15 cellular contexts compared by ENCODE assay signal in genomic region chr7:490461-491291, GRCh38. TPM values are rescaled to one million over a fixed set of nuclear protein-coding genes. Genes with fewer than 3 reads are reported as not detected.
A peak's percentile ranks its signal among the peaks of the same experiment; 100 is the strongest.
DNase-seq lines count a peak whose midpoint lies in the region; ATAC-seq and TF ChIP-seq lines count a peak whose summit lies in the region.
"Had no signal": no experiment of that assay in that cellular context is flagged by ENCODE, and none has a peak within 500 bp of the region (broad histone marks: within the 10 kb centered on the region; RNA-seq: fewer than 3 reads in every experiment).

No MANE protein-coding gene starts in this region.

- no peaks in the 10 kb centered on the region for H3K79me1 ChIP-seq in H9 (ENCODE audit: insufficient read depth, low read depth, low read length, poor library complexity, severe bottlenecking)
- no peaks in the 10 kb centered on the region for H3K79me1 ChIP-seq in mesenchymal stem cell (replicated peaks; ENCODE audit: low read length, poor library complexity, severe bottlenecking)

- H3K4me3 ChIP-seq in mesenchymal stem cell (ENCODE audit: insufficient read depth in 1 of 2, low read depth in 1 of 2, low read length in 2 of 2): no peak overlapping the region
- H3K4me3 ChIP-seq: dorsolateral prefrontal cortex had no signal

- peaks cover 2 to 4% of the 10 kb centered on the region in 2 experiments; a peak in 3 of 4 replicates for H3K4me1 Mint-ChIP-seq in H9
- H3K4me1 Mint-ChIP-seq in mesothelial cell of epicardium: peaks cover 54% of the 10 kb centered on the region

- no peak for TF ChIP-seq CTCF in H9 (conservative IDR thresholded peaks at IDR 0.05)
- no peak for TF ChIP-seq CTCF in mesothelial cell of epicardium (IDR thresholded peaks at IDR 0.05; ENCODE audit: unreplicated experiment)

- no peak overlapping the region for H2AK5ac ChIP-seq in H9 (ENCODE audit: insufficient read length, low read length)
- H2AK5ac ChIP-seq in mesenchymal stem cell (ENCODE audit: low read length, severe bottlenecking): no peak overlapping the region

- H2BK20ac ChIP-seq in H9 (ENCODE audit: low read depth, low read length, poor library complexity, severe bottlenecking): no peak overlapping the region

- H3K4me2 ChIP-seq in H9 (ENCODE audit: insufficient read depth, insufficient read length, low read length) (no peak overlapping the region), mesenchymal stem cell (ENCODE audit: low read length, poor library complexity, severe bottlenecking) (no peak overlapping the region)

- H3K56ac ChIP-seq in H9 (ENCODE audit: insufficient read length, low read depth, low read length): no peak overlapping the region

- no peaks in the 10 kb centered on the region; the same call in 1 of the 2 replicates for H3K27me3 Mint-ChIP-seq in H9 (ENCODE audit: low read depth)
- H3K27me3 Mint-ChIP-seq in mesothelial cell of epicardium (ENCODE audit: low read depth): no peaks in the 10 kb centered on the region

- H4K20me1 ChIP-seq in H9 (ENCODE audit: control insufficient read depth, insufficient read depth, insufficient read length): no peaks in the 10 kb centered on the region

- H3K23me2 ChIP-seq in H9 (ENCODE audit: insufficient read length, low read depth, low read length, poor library complexity, severe bottlenecking): no peaks in the 10 kb centered on the region

- no peak overlapping the region for H3K9ac ChIP-seq in H9 (ENCODE audit: extremely low read depth, insufficient read length, low read length)
- no peak overlapping the region for H3K9ac ChIP-seq in mesenchymal stem cell (ENCODE audit: low read length)

- H3K36me3 ChIP-seq in mesenchymal stem cell (ENCODE audit: control insufficient read depth in 1 of 2, insufficient read depth in 2 of 2, low read depth in 1 of 2, low read length in 2 of 2): peaks cover 0 to 5% of the 10 kb centered on the region in 2 experiments

- ATAC-seq in GM19023 (IDR thresholded peaks at IDR 0.05; ENCODE audit: unreplicated experiment) (no peak), HG03354 (IDR thresholded peaks at IDR 0.05; ENCODE audit: poor library complexity, severe bottlenecking, unreplicated experiment) (no peak)
- ATAC-seq: left lobe of liver, SK-N-SH treated with all-trans-retinoic acid at 6 μM for 48 hours had no signal

- no peak overlapping the region for H4K5ac ChIP-seq in H9 (ENCODE audit: insufficient read length, low read depth, low read length)

- no peak overlapping the region for H4K91ac ChIP-seq in H9 (ENCODE audit: insufficient read length, low read depth, low read length)
- no peak overlapping the region for H4K91ac ChIP-seq in mesenchymal stem cell (ENCODE audit: low read length)

- H3T11ph ChIP-seq in H9 (ENCODE audit: low read length): no peak overlapping the region

- no peaks in the 10 kb centered on the region for H3K9me3 ChIP-seq in H9 (ENCODE audit: control insufficient read depth, low read depth, low read length)
- H3K9me3 ChIP-seq in mesenchymal stem cell (ENCODE audit: control insufficient read depth, low read length): no peaks in the 10 kb centered on the region

- H3K79me2 ChIP-seq in H9 (ENCODE audit: insufficient read depth, low read length): no peaks in the 10 kb centered on the region

- H3K4me3 Mint-ChIP-seq in H9 (no peak overlapping the region), mesothelial cell of epicardium (no peak overlapping the region)

- H2AFZ ChIP-seq in H9 (ENCODE audit: low read length): no peak overlapping the region
- H2AFZ ChIP-seq in mesenchymal stem cell (ENCODE audit: low read depth, low read length): no peak overlapping the region

- H2BK15ac ChIP-seq in H9 (ENCODE audit: low read depth, low read length): no peak overlapping the region
- no peak overlapping the region for H2BK15ac ChIP-seq in mesenchymal stem cell (ENCODE audit: low read depth, poor library complexity, severe bottlenecking)

- peak; percentile 78 for DNase-seq in COLO668 (lab: John Stamatoyannopoulos, UW; ENCODE audit: unreplicated experiment)
- no peak for DNase-seq in H9
- peak; percentile 38 for DNase-seq in RPMI8226
- no peak for DNase-seq in mesothelial cell of epicardium (ENCODE audit: low spot score in 2 of 2, unreplicated experiment in 2 of 2)
- DNase-seq in mesenchymal stem cell: no peak
- DNase-seq in dermis blood vessel endothelial cell: no peak
- DNase-seq: activated CD4-positive, CD25-positive, alpha-beta regulatory T cell treated with anti-CD3 and anti-CD28 coated beads, Interleukin-2, amount 50 U/mL, for 72 hours; NCI-H1092 treated with DMSO at 0.1 percent for 48 hours; NCI-H82; stimulated activated naive CD4-positive, alpha-beta T cell had no signal

- 0 out of 2 replicates have a peak overlapping the region, but pooled peaks have one; percentile 17 for H3K14ac ChIP-seq in H9 (ENCODE audit: insufficient read depth, low read length)
- H3K14ac ChIP-seq in mesenchymal stem cell (ENCODE audit: low read length in 2 of 2): no peak overlapping the region

- H3K36me3 Mint-ChIP-seq in H9 (ENCODE audit: insufficient read depth in 1 of 3, low read depth in 3 of 3) (peaks cover 0 to 5% (median 1%) of the 10 kb centered on the region in 3 experiments; a peak in 2 of 7 replicates), mesothelial cell of epicardium (peaks cover 3% of the 10 kb centered on the region)

- no CpG with 5 or more reads among the region's 18 CpGs for WGBS in H9 (ENCODE audit: extremely low coverage, insufficient read length, low lambda C conversion rate)
- WGBS in mesenchymal stem cell: 82% methylated on average over 18 of the region's 18 CpGs

- H3K9me3 Mint-ChIP-seq in H9 (peaks cover 0 to 10% of the 10 kb centered on the region in 2 experiments; a peak in 2 of 5 replicates), mesothelial cell of epicardium (peaks cover 5% of the 10 kb centered on the region)

- H3K27me3 ChIP-seq in H9 (ENCODE audit: insufficient read depth, low read length) (no peaks in the 10 kb centered on the region), mesenchymal stem cell (ENCODE audit: control insufficient read depth in 1 of 2, insufficient read depth in 1 of 2, low read length in 2 of 2) (peaks cover 13 to 52% of the 10 kb centered on the region in 2 experiments)
- H3K27me3 ChIP-seq: dorsolateral prefrontal cortex had no signal

- H3K4me1 ChIP-seq in H9 (ENCODE audit: insufficient read depth, low read length) (no peaks in the 10 kb centered on the region), mesenchymal stem cell (ENCODE audit: control insufficient read depth, insufficient read depth, low read depth, low read length) (peaks cover 21% of the 10 kb centered on the region)

- no peak overlapping the region for H3K27ac ChIP-seq in H9 (ENCODE audit: insufficient read length, low read depth, low read length)
- H3K27ac ChIP-seq in mesenchymal stem cell (ENCODE audit: low read length, poor library complexity, severe bottlenecking): no peak overlapping the region
- H3K27ac ChIP-seq: dorsolateral prefrontal cortex had no signal

- H3K27ac Mint-ChIP-seq in H9 (peak overlapping the region in 1 of 3 experiments; percentile 72; a peak in 1 of 7 replicates), mesothelial cell of epicardium (peak overlapping the region; percentile 86)

- no peak overlapping the region for H3K4ac ChIP-seq in H9 (ENCODE audit: low read depth, low read length)
- H3K4ac ChIP-seq in mesenchymal stem cell (ENCODE audit: low read depth in 1 of 2, low read length in 2 of 2): no peak overlapping the region

- H2BK120ac ChIP-seq in H9 (ENCODE audit: low read depth, low read length, poor library complexity, severe bottlenecking) (no peak overlapping the region), mesenchymal stem cell (ENCODE audit: low read depth, low read length) (no peak overlapping the region)

- H3K23ac ChIP-seq in H9 (ENCODE audit: insufficient read length, low read depth, low read length) (no peak overlapping the region), mesenchymal stem cell (ENCODE audit: low read length in 2 of 2) (no peak overlapping the region)

- H3K18ac ChIP-seq in H9 (ENCODE audit: insufficient read length, low read depth, low read length) (no peak overlapping the region), mesenchymal stem cell (ENCODE audit: low read depth in 1 of 2, low read length in 2 of 2) (no peak overlapping the region)

- H4K8ac ChIP-seq in H9 (replicated peaks; ENCODE audit: insufficient read length, low read depth, low read length) (no peak overlapping the region), mesenchymal stem cell (ENCODE audit: low read length) (no peak overlapping the region)

- H2BK5ac ChIP-seq in H9 (ENCODE audit: insufficient read length, low read length): no peak overlapping the region
- H2BK5ac ChIP-seq in mesenchymal stem cell (ENCODE audit: low read depth, low read length, poor library complexity, severe bottlenecking): no peak overlapping the region

- no peak overlapping the region for H2BK12ac ChIP-seq in H9 (ENCODE audit: insufficient read length, low read depth, low read length)
- no peak overlapping the region for H2BK12ac ChIP-seq in mesenchymal stem cell (ENCODE audit: low read length in 2 of 2)

RNA-seq across cellular contexts. Expression of gene PDGFA, which starts 29.0 kb away (rescaled TPM):
- 34.3 and 35.8 TPM in 2 replicates for total RNA-seq in H9 (2021)
- total RNA-seq in mesothelial cell of epicardium: 74.0 to 78.8 TPM (median 75.3 TPM) in 3 replicates
- polyA plus RNA-seq in mesenchymal stem cell (2013, experiment 1 of 2): 23.5 TPM
- polyA plus RNA-seq in mesenchymal stem cell (2013, experiment 2 of 2): 22.9 TPM
- 68.8 and 100 TPM in 2 replicates for total RNA-seq in dermis blood vessel endothelial cell

Comparison
In these comparisons a context has a peak if more than half of its experiments do, and no peak if none do; other contexts are left out.
1. DNase-seq: peak in COLO668 (single experiment) and RPMI8226 (single experiment); none in H9 (single experiment), mesothelial cell of epicardium (0 of 2), mesenchymal stem cell (single experiment) and dermis blood vessel endothelial cell (single experiment).